1 cellular context compared by ENCODE assay signal in genomic region chr2:240597419-240598181, GRCh38.
A peak's percentile ranks its signal among the peaks of the same experiment; 100 is the strongest.
TF ChIP-seq lines count a peak whose summit lies in the region.

No MANE protein-coding gene starts in this region.

TF ChIP-seq in HepG2, 621 proteins besides CTCF, POLR2A, EP300 and RAD21 (continued from another document and continues in another):
- TF ChIP-seq NCOR1 (IDR thresholded peaks at IDR 0.05; ENCODE audit: borderline replicate concordance, low read length) (peak; percentile 72; the same call in 1 of the 2 replicates), LCORL (IDR thresholded peaks at IDR 0.05) (no peak), LCORL (CRISPR knock-in tag; IDR thresholded peaks at IDR 0.05) (peak; percentile 77), ZNF460 (CRISPR knock-in tag; IDR thresholded peaks at IDR 0.05; ENCODE audit: borderline replicate concordance) (0 out of 2 replicates have a peak, but pooled peaks have one; percentile 38), KLF11 (CRISPR knock-in tag; IDR thresholded peaks at IDR 0.05) (no peak), MAX (IDR thresholded peaks at IDR 0.05) (peak; percentile 91), NR1H2 (CRISPR knock-in tag; IDR thresholded peaks at IDR 0.05; ENCODE audit: borderline replicate concordance, low read depth) (peak; percentile 31; the same call in 1 of the 2 replicates), ZNF709 (CRISPR knock-in tag; IDR thresholded peaks at IDR 0.05) (0 out of 2 replicates have a peak, but pooled peaks have one; percentile 24), SMC3 (IDR thresholded peaks at IDR 0.05; ENCODE audit: low read length) (no peak), HDAC1 (CRISPR knock-in tag; IDR thresholded peaks at IDR 0.05) (peak; percentile 87), MXD1 (CRISPR knock-in tag; IDR thresholded peaks at IDR 0.05) (no peak), ZNF550 (CRISPR knock-in tag; IDR thresholded peaks at IDR 0.05; ENCODE audit: borderline replicate concordance) (no peak), NFKBIZ (CRISPR knock-in tag; IDR thresholded peaks at IDR 0.05) (no peak), ZBTB7A (CRISPR knock-in tag; IDR thresholded peaks at IDR 0.05) (peak; percentile 99), ZNF350 (CRISPR knock-in tag; IDR thresholded peaks at IDR 0.05; ENCODE audit: borderline replicate concordance, low read depth) (peak; percentile 35; the same call in 1 of the 2 replicates), NFE2L1 (CRISPR knock-in tag; IDR thresholded peaks at IDR 0.05; ENCODE audit: borderline replicate concordance) (no peak), FOSL2 (CRISPR knock-in tag; IDR thresholded peaks at IDR 0.05) (peak; percentile 35; the same call in 1 of the 2 replicates), SRF (IDR thresholded peaks at IDR 0.05; ENCODE audit: low read depth, low read length) (no peak), ZBTB7B (CRISPR knock-in tag; IDR thresholded peaks at IDR 0.05) (peak; percentile 96), ZNF891 (CRISPR knock-in tag; IDR thresholded peaks at IDR 0.05) (no peak; the same call in 1 of the 2 replicates), ZNF260 (CRISPR knock-in tag; IDR thresholded peaks at IDR 0.05; ENCODE audit: borderline replicate concordance, low read depth) (no peak), MIXL1 (CRISPR knock-in tag; IDR thresholded peaks at IDR 0.05) (0 out of 2 replicates have a peak, but pooled peaks have one; percentile 26), ZFP1 (CRISPR knock-in tag; IDR thresholded peaks at IDR 0.05) (no peak), HNF4G (IDR thresholded peaks at IDR 0.05; ENCODE audit: borderline replicate concordance, low read depth, low read length) (peak; percentile 97), HNF4G (CRISPR knock-in tag; IDR thresholded peaks at IDR 0.05; ENCODE audit: borderline replicate concordance, low read depth) (peak; percentile 73; the same call in 1 of the 2 replicates), SALL1 (CRISPR knock-in tag; IDR thresholded peaks at IDR 0.05) (peak; percentile 90), ZNF570 (CRISPR knock-in tag; IDR thresholded peaks at IDR 0.05; ENCODE audit: borderline replicate concordance) (no peak), ZSCAN25 (CRISPR knock-in tag; IDR thresholded peaks at IDR 0.05) (0 out of 2 replicates have a peak, but pooled peaks have one; percentile 10), ZSCAN30 (CRISPR knock-in tag; IDR thresholded peaks at IDR 0.05) (no peak), MYPOP (CRISPR knock-in tag; IDR thresholded peaks at IDR 0.05) (no peak), CCDC6 (CRISPR knock-in tag; IDR thresholded peaks at IDR 0.05) (no peak), TEAD3 (CRISPR knock-in tag; optimal IDR thresholded peaks at IDR 0.05; ENCODE audit: borderline replicate concordance) (peak; percentile 99), ATF7-NPFF (CRISPR knock-in tag; IDR thresholded peaks at IDR 0.05; ENCODE audit: low read depth) (no peak), SKIL (CRISPR knock-in tag; IDR thresholded peaks at IDR 0.05; ENCODE audit: borderline replicate concordance) (no peak), SP4 (CRISPR knock-in tag; IDR thresholded peaks at IDR 0.05) (peak; percentile 66; the same call in 1 of the 2 replicates), SP1 (IDR thresholded peaks at IDR 0.05) (no peak), SP1 (CRISPR knock-in tag; IDR thresholded peaks at IDR 0.05) (0 out of 2 replicates have a peak, but pooled peaks have one; percentile 7), YY1 (IDR thresholded peaks at IDR 0.05; ENCODE audit: insufficient read depth, insufficient replicate concordance, low read depth, low read length) (no peak), ZNF543 (CRISPR knock-in tag; IDR thresholded peaks at IDR 0.05) (peak; percentile 38; the same call in 1 of the 2 replicates), ZSCAN12 (CRISPR knock-in tag; IDR thresholded peaks at IDR 0.05) (no peak), HNRNPUL1 (IDR thresholded peaks at IDR 0.05; ENCODE audit: low read depth, low read length) (no peak), SNAPC2 (CRISPR knock-in tag; IDR thresholded peaks at IDR 0.05) (peak; percentile 40; the same call in 1 of the 2 replicates), ZNF556 (CRISPR knock-in tag; IDR thresholded peaks at IDR 0.05; ENCODE audit: borderline replicate concordance) (no peak), RXRA (CRISPR knock-in tag; IDR thresholded peaks at IDR 0.05) (peak; percentile 83), BRD4 (CRISPR knock-in tag; IDR thresholded peaks at IDR 0.05) (peak; percentile 29; the same call in 1 of the 2 replicates), JUND (CRISPR knock-in tag; IDR thresholded peaks at IDR 0.05) (peak; percentile 69), THAP9 (CRISPR knock-in tag; IDR thresholded peaks at IDR 0.05; ENCODE audit: borderline replicate concordance) (peak; percentile 24; the same call in 1 of the 2 replicates), ZBTB38 (CRISPR knock-in tag; IDR thresholded peaks at IDR 0.05) (peak; percentile 66; the same call in 1 of the 2 replicates), ZNF605 (CRISPR knock-in tag; IDR thresholded peaks at IDR 0.05) (0 out of 2 replicates have a peak, but pooled peaks have one; percentile 53), MAF1 (CRISPR knock-in tag; IDR thresholded peaks at IDR 0.05; ENCODE audit: borderline replicate concordance) (no peak), CEBPG (CRISPR knock-in tag; IDR thresholded peaks at IDR 0.05) (peak; percentile 17; the same call in 1 of the 2 replicates), KDM2A (CRISPR knock-in tag; IDR thresholded peaks at IDR 0.05; ENCODE audit: borderline replicate concordance, low read depth) (peak; percentile 24; the same call in 1 of the 2 replicates), ZFP36L2 (CRISPR knock-in tag; IDR thresholded peaks at IDR 0.05) (no peak)
- TF ChIP-seq, protein P1, sequence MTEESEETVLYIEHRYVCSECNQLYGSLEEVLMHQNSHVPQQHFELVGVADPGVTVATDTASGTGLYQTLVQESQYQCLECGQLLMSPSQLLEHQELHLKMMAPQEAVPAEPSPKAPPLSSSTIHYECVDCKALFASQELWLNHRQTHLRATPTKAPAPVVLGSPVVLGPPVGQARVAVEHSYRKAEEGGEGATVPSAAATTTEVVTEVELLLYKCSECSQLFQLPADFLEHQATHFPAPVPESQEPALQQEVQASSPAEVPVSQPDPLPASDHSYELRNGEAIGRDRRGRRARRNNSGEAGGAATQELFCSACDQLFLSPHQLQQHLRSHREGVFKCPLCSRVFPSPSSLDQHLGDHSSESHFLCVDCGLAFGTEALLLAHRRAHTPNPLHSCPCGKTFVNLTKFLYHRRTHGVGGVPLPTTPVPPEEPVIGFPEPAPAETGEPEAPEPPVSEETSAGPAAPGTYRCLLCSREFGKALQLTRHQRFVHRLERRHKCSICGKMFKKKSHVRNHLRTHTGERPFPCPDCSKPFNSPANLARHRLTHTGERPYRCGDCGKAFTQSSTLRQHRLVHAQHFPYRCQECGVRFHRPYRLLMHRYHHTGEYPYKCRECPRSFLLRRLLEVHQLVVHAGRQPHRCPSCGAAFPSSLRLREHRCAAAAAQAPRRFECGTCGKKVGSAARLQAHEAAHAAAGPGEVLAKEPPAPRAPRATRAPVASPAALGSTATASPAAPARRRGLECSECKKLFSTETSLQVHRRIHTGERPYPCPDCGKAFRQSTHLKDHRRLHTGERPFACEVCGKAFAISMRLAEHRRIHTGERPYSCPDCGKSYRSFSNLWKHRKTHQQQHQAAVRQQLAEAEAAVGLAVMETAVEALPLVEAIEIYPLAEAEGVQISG (CRISPR knock-in tag; IDR thresholded peaks at IDR 0.05), result peak; percentile 58; the same call in 1 of the 2 replicates
- TF ChIP-seq, protein P2, sequence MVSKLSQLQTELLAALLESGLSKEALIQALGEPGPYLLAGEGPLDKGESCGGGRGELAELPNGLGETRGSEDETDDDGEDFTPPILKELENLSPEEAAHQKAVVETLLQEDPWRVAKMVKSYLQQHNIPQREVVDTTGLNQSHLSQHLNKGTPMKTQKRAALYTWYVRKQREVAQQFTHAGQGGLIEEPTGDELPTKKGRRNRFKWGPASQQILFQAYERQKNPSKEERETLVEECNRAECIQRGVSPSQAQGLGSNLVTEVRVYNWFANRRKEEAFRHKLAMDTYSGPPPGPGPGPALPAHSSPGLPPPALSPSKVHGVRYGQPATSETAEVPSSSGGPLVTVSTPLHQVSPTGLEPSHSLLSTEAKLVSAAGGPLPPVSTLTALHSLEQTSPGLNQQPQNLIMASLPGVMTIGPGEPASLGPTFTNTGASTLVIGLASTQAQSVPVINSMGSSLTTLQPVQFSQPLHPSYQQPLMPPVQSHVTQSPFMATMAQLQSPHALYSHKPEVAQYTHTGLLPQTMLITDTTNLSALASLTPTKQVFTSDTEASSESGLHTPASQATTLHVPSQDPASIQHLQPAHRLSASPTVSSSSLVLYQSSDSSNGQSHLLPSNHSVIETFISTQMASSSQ (IDR thresholded peaks at IDR 0.05; ENCODE audit: low read depth), result no peak
- TF ChIP-seq, protein P2 (CRISPR knock-in tag; IDR thresholded peaks at IDR 0.05; ENCODE audit: borderline replicate concordance), result no peak
- TF ChIP-seq, protein P3, sequence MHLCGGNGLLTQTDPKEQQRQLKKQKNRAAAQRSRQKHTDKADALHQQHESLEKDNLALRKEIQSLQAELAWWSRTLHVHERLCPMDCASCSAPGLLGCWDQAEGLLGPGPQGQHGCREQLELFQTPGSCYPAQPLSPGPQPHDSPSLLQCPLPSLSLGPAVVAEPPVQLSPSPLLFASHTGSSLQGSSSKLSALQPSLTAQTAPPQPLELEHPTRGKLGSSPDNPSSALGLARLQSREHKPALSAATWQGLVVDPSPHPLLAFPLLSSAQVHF (CRISPR knock-in tag; IDR thresholded peaks at IDR 0.05), result no peak
- TF ChIP-seq, protein P4, sequence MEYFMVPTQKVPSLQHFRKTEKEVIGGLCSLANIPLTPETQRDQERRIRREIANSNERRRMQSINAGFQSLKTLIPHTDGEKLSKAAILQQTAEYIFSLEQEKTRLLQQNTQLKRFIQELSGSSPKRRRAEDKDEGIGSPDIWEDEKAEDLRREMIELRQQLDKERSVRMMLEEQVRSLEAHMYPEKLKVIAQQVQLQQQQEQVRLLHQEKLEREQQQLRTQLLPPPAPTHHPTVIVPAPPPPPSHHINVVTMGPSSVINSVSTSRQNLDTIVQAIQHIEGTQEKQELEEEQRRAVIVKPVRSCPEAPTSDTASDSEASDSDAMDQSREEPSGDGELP (IDR thresholded peaks at IDR 0.05; ENCODE audit: borderline replicate concordance, low read depth), result peak; percentile 65; the same call in 1 of the 2 replicates
